In the genomic region with DNA sequence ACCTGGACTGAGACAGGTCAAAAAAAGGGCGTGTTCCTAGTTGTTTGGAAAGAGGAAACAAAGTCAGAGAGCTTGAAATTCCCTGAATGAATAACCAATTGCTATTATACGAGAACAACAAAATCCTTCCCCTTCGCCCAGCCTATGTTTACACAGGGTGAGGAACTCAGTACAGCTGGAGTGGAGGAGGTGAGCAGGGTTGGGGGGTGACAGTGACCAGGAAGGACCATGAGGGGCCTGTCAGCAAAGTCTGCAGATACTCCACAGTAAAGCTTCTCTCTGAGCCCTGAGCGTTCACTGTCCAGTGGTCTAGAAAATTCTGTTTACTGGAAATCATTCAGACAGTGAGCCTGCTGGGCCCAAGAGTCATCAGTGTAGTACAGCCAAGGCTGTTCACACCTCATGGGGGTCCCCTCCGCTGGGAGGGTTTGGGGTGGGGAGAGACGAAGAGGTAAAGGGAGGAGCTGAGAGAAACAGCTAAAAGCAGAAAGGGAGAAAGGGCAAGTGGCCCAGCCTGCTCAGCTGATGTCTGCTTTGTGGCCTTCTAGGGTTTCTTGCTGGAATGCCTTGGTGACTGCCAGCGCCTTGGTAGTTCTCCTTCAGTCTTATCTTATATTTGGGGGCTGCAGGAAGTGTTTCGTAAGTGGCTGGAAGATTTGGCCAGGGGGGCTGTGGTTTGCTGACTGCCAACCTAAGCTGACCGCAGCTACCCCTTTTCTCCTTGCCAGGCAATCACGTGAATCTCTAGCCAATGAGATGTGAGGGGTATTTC, we compare ENCODE assay signal across 12 cellular contexts. TPM values are rescaled to one million over a fixed set of nuclear protein-coding genes. Genes with fewer than 3 reads are reported as not detected.
A peak's percentile ranks its signal among the peaks of the same experiment; 100 is the strongest.
DNase-seq lines count a peak whose midpoint lies in the region; ATAC-seq and TF ChIP-seq lines count a peak whose summit lies in the region.
"Had no signal": no experiment of that assay in that cellular context is flagged by ENCODE, and none has a peak within 500 bp of the region (broad histone marks: within the 10 kb centered on the region; RNA-seq: fewer than 3 reads in every experiment).

No MANE protein-coding gene starts in this region.

- H4K20me1 ChIP-seq in hepatocyte (ENCODE audit: insufficient read depth, poor library complexity, severe bottlenecking): no peaks in the 10 kb centered on the region

- peaks cover 30% of the 10 kb centered on the region for H3K79me2 ChIP-seq in hepatocyte

- no peak overlapping the region for H3K4me2 ChIP-seq in hepatocyte

- no peak for TF ChIP-seq CTCF in hepatocyte (IDR thresholded peaks at IDR 0.05; ENCODE audit: poor library complexity)
- no peak for TF ChIP-seq CTCF in psoas muscle (IDR thresholded peaks at IDR 0.05)

- no peaks in the 10 kb centered on the region for H3K9me2 ChIP-seq in hepatocyte (replicated peaks; ENCODE audit: insufficient read depth)

- H3K36me3 ChIP-seq in hepatocyte (replicated peaks; ENCODE audit: insufficient read depth, low read depth) (peaks cover 4% of the 10 kb centered on the region), psoas muscle (ENCODE audit: insufficient read depth in 1 of 2, low read depth in 1 of 2) (peaks cover 7 to 62% of the 10 kb centered on the region in 2 donors)

- H3K27me3 ChIP-seq in hepatocyte (no peaks in the 10 kb centered on the region), psoas muscle (ENCODE audit: insufficient read depth in 3 of 3, low read length in 2 of 3) (no peaks in the 10 kb centered on the region)

- H3K27ac ChIP-seq in hepatocyte (peak overlapping the region; percentile 67), psoas muscle (peak overlapping the region; percentile 100)

- DNase-seq in CMK (ENCODE audit: low read depth): peak; percentile 96
- peak; percentile 97 for DNase-seq in OCI-M1 (lab: John Stamatoyannopoulos, UW)
- no peak for DNase-seq in hepatocyte (ENCODE audit: low spot score)
- peak in 1 of 2 donors; percentile 69 for DNase-seq in psoas muscle
- DNase-seq in kidney tubule cell (ENCODE audit: low spot score): no peak
- DNase-seq: activated CD4-positive, alpha-beta T cell treated with anti-CD3 and anti-CD28 coated beads for 1 hour; activated naive CD4-positive, alpha-beta T cell treated with Interleukin-2 at 50 U/mL for 16 hours; dermis blood vessel endothelial cell; NCI-H2081 had no signal

- 61% methylated on average over 10 of the region's 10 CpGs for WGBS in hepatocyte (ENCODE audit: low lambda C conversion rate, missing lambda C conversion rate)
- WGBS in psoas muscle, 3 donors: 38 to 63% (median 45%) methylated on average over 9 to 10 of the region's 10 CpGs

- ATAC-seq in psoas muscle (peak; percentile 15 to 62 (median 36)), HG03159 (IDR thresholded peaks at IDR 0.05; ENCODE audit: unreplicated experiment) (no peak), GM21619 (IDR thresholded peaks at IDR 0.05; ENCODE audit: unreplicated experiment) (no peak), GM18511 (IDR thresholded peaks at IDR 0.05; ENCODE audit: unreplicated experiment) (no peak)

- no peaks in the 10 kb centered on the region for H3K9me3 ChIP-seq in hepatocyte (ENCODE audit: low read depth)
- H3K9me3 ChIP-seq in psoas muscle: no peaks in the 10 kb centered on the region

- peaks cover 25% of the 10 kb centered on the region for H3K4me1 ChIP-seq in hepatocyte (ENCODE audit: insufficient read depth)
- peaks cover 74% of the 10 kb centered on the region for H3K4me1 ChIP-seq in psoas muscle

- H3K4me3 ChIP-seq in hepatocyte (no peak overlapping the region), psoas muscle (peak overlapping the region; percentile 16)

- intact Hi-C loops in psoas muscle (cut with DNase I): no loop called here

- no peak overlapping the region for H2AFZ ChIP-seq in hepatocyte

RNA-seq across cellular contexts. Expression of gene DUSP3, which starts 5.7 kb away (rescaled TPM):
- total RNA-seq in hepatocyte: 76.8 and 79.3 TPM in 2 replicates
- polyA plus RNA-seq in hepatocyte: 65.5 and 73.8 TPM in 2 replicates
- total RNA-seq in psoas muscle: 100 to 1,000 TPM; 191 to 253 (median 209) TPM
- 100 to 1,000 TPM in 2 of 3 donors, 10 to 100 TPM in 1; 90.1 to 250 (median 170) TPM for polyA plus RNA-seq in psoas muscle

RNA-seq across cellular contexts. Expression of gene CFAP97D1, which starts 7.2 kb away (rescaled TPM):
- total RNA-seq in hepatocyte (0.10 TPM in 1 of 2 replicates, not detected in the other), psoas muscle (not detected)
- polyA plus RNA-seq in hepatocyte (not detected in 2 replicates), psoas muscle (under 1 TPM in 2 of 3 donors, not detected in 1; 0.01 to 0.17 TPM)
- total RNA-seq: dermis blood vessel endothelial cell had no signal

RNA-seq across cellular contexts. Expression of gene SOST, which starts 14.5 kb away (rescaled TPM):
- not detected in 2 replicates for total RNA-seq in hepatocyte
- not detected in 2 replicates for polyA plus RNA-seq in hepatocyte
- not detected for total RNA-seq in psoas muscle
- not detected for polyA plus RNA-seq in psoas muscle
- total RNA-seq: dermis blood vessel endothelial cell had no signal

RNA-seq across cellular contexts. Expression of gene MPP3, which starts 59.9 kb away (rescaled TPM):
- total RNA-seq in hepatocyte: 2.1 and 3.2 TPM in 2 replicates
- polyA plus RNA-seq in hepatocyte: 5.1 and 10.9 TPM in 2 replicates
- 1 to 10 TPM; 1.4 to 2.0 (median 1.5) TPM for total RNA-seq in psoas muscle
- 1 to 10 TPM; 1.0 to 1.6 (median 1.4) TPM for polyA plus RNA-seq in psoas muscle

Comparison
In these comparisons a context has a peak if more than half of its experiments do, and no peak if none do; other contexts are left out.
1. DNase-seq: peak in CMK (single experiment) and OCI-M1 (single experiment); none in hepatocyte (single experiment) and kidney tubule cell (single experiment).
2. ATAC-seq: peak in psoas muscle (4 of 4); none in HG03159 (single experiment), GM21619 (single experiment) and GM18511 (single experiment).